Comparison of ENCODE assay signal across 17 cellular contexts in the genomic region with DNA sequence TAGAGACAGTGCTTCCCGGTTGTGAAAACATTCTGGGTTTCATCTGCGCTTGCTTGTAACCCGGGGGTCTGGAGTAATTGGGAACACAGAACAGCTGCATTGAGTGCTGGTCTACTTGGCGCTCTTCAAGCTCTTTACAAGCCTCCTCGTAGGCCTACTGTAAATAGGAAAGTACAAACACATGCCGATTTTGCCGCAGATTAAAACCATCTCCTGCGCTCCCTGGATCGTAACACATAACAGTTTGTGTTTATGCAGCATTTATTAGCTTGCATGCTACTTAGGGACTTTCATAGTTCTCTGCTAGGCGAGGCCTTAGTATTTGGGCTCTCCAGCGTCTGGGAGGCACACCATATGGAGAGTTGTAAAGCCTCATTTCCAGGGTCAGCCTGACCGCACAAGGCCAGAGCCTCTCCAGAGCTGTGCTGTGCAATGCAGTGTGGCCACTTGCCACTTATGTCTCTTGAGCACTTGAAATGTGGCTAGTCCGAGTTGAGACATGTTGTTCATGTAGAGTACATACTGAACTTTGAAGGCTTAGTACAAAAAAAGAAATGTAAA.
DNase-seq lines count a peak whose midpoint lies in the region; ATAC-seq and TF ChIP-seq lines count a peak whose summit lies in the region.
"Had no signal": no experiment of that assay in that cellular context is flagged by ENCODE, and none has a peak within 500 bp of the region (broad histone marks: within the 10 kb centered on the region; RNA-seq: fewer than 3 reads in every experiment).

No MANE protein-coding gene starts in this region.

- H3K9me3 ChIP-seq in heart left ventricle = no peaks in the 10 kb centered on the region
- no peaks in the 10 kb centered on the region for H3K9me3 ChIP-seq in right atrium auricular region
- no peaks in the 10 kb centered on the region for H3K9me3 ChIP-seq in fibroblast of lung (ENCODE audit: control insufficient read depth, insufficient read depth, low read depth, low read length)
- H3K9me3 ChIP-seq in prostate gland = no peaks in the 10 kb centered on the region
- H3K9me3 ChIP-seq in uterus = no peaks in the 10 kb centered on the region
- H3K9me3 ChIP-seq: A549, ovary had no signal

- intact Hi-C loops in heart left ventricle (cut with DNase I) = loop anchor here in 3 of 10 donors (5.0 to 10.0 kb wide), 2 partner anchors 48 to 51 kb away; no protein-coding TSS in a partner anchor
- intact Hi-C loops in prostate gland (cut with DNase I) = no loop called here
- intact Hi-C loops in uterus (cut with DNase I; ENCODE audit: low total_unique reads) = no loop called here
- intact Hi-C loops in CD14-positive monocyte (cut with micrococcal nuclease) = no loop called here

- H3K79me2 ChIP-seq in fibroblast of lung (ENCODE audit: control insufficient read depth, insufficient read depth, low read length) = no peaks in the 10 kb centered on the region

- no peaks in the 10 kb centered on the region for H3K9me3 Mint-ChIP-seq in CD14-positive monocyte
- H3K9me3 Mint-ChIP-seq: activated T-cell treated with anti-CD3 and anti-CD28 coated beads, Interleukin-2, amount 50 U/mL, for 72 hours; CD8-positive, alpha-beta memory T cell had no signal

- TF ChIP-seq CTCF in heart left ventricle (IDR thresholded peaks at IDR 0.05) (no peak), right atrium auricular region (IDR thresholded peaks at IDR 0.05) (no peak), fibroblast of lung (conservative IDR thresholded peaks at IDR 0.05 in 1 of 2, IDR thresholded peaks at IDR 0.05 in 1 of 2; ENCODE audit: low read depth in 1 of 2, low read length in 2 of 2) (no peak), prostate gland (IDR thresholded peaks at IDR 0.05) (no peak), uterus (IDR thresholded peaks at IDR 0.05) (no peak), CD14-positive monocyte (IDR thresholded peaks at IDR 0.05) (no peak)

- peaks cover 0 to 1% (median 0%) of the 10 kb centered on the region in 3 donors for H3K27me3 Mint-ChIP-seq in CD14-positive monocyte (ENCODE audit: low read depth in 3 of 3)
- H3K27me3 Mint-ChIP-seq: T-helper 17 cell had no signal

- H3K4me3 Mint-ChIP-seq in CD14-positive monocyte = no peak overlapping the region
- H3K4me3 Mint-ChIP-seq: activated T-cell treated with anti-CD3 and anti-CD28 coated beads, Interleukin-2, amount 50 U/mL, for 72 hours; CD8-positive, alpha-beta memory T cell; T-helper 17 cell had no signal

- H3K27me3 ChIP-seq in heart left ventricle (no peaks in the 10 kb centered on the region), right atrium auricular region (no peaks in the 10 kb centered on the region), fibroblast of lung (ENCODE audit: control insufficient read depth, insufficient read depth, low read length) (no peaks in the 10 kb centered on the region), prostate gland (replicated peaks; ENCODE audit: insufficient read depth) (no peaks in the 10 kb centered on the region), uterus (no peaks in the 10 kb centered on the region)
- H3K27me3 ChIP-seq: ovary had no signal

- no peaks in the 10 kb centered on the region for H4K20me1 ChIP-seq in fibroblast of lung (ENCODE audit: control insufficient read depth, extremely low read depth, insufficient read depth, low read length)

- H3K4me3 ChIP-seq in heart left ventricle (no peak overlapping the region), right atrium auricular region (no peak overlapping the region), fibroblast of lung (replicated peaks in 1 of 4; ENCODE audit: control extremely low read depth in 1 of 4, insufficient read depth in 1 of 4, low read depth in 3 of 4, low read length in 4 of 4) (no peak overlapping the region), prostate gland (no peak overlapping the region), uterus (no peak overlapping the region)
- H3K4me3 ChIP-seq: A549, coronary artery, ovary had no signal

- H3K4me2 ChIP-seq in fibroblast of lung (ENCODE audit: extremely low read depth, insufficient read depth, low read length) = no peak overlapping the region
- H3K4me2 ChIP-seq: A549 had no signal

- H3K4me1 Mint-ChIP-seq in CD14-positive monocyte = peaks cover 26% of the 10 kb centered on the region
- H3K4me1 Mint-ChIP-seq: T-helper 17 cell had no signal

- no peaks in the 10 kb centered on the region for H3K36me3 Mint-ChIP-seq in CD14-positive monocyte
- H3K36me3 Mint-ChIP-seq: CD8-positive, alpha-beta memory T cell had no signal

- H3K4me1 ChIP-seq in heart left ventricle (peaks cover 6 to 93% (median 69%) of the 10 kb centered on the region in 12 donors), right atrium auricular region (peaks cover 0 to 88% of the 10 kb centered on the region in 2 donors), fibroblast of lung (ENCODE audit: control insufficient read depth, extremely low read depth, insufficient read depth, low read length) (no peaks in the 10 kb centered on the region), prostate gland (replicated peaks) (peaks cover 18% of the 10 kb centered on the region), uterus (peaks cover 7 to 14% of the 10 kb centered on the region in 2 donors)
- H3K4me1 ChIP-seq: A549 had no signal

- H3K9ac ChIP-seq in fibroblast of lung (ENCODE audit: insufficient read depth, low read length) = no peak overlapping the region

- H3K27ac Mint-ChIP-seq in CD14-positive monocyte = no peak overlapping the region
- H3K27ac Mint-ChIP-seq: activated T-cell treated with anti-CD3 and anti-CD28 coated beads, Interleukin-2, amount 50 U/mL, for 72 hours; CD8-positive, alpha-beta memory T cell; T-helper 17 cell had no signal

- ATAC-seq in heart left ventricle = no peak
- ATAC-seq in GM18502 (IDR thresholded peaks at IDR 0.05; ENCODE audit: poor library complexity, unreplicated experiment) = no peak
- ATAC-seq: A549; activated T-cell treated with anti-CD3 and anti-CD28 coated beads, Interleukin-2, amount 50 U/mL, for 72 hours; T-helper 17 cell had no signal

- 80 to 89% (median 81%) methylated on average over 13 of the region's 13 CpGs for WGBS in heart left ventricle, 4 donors
- 11% methylated on average over 13 of the region's 13 CpGs for WGBS in prostate gland

- no peak for DNase-seq in heart left ventricle
- DNase-seq in right atrium auricular region (ENCODE audit: low spot score) = no peak
- DNase-seq in fibroblast of lung (ENCODE audit: low read depth in 2 of 2) = peak in 1 of 2 donors; percentile 84
- DNase-seq in prostate gland (ENCODE audit: low spot score) = peak; percentile 71
- peak; percentile 60 to 74 for DNase-seq in uterus
- no peak for DNase-seq in stimulated activated CD4-positive, alpha-beta T cell treated with anti-CD3 and anti-CD28 coated beads, Interleukin-1b, Interleukin-23, amount 100 ng/mL, for 48 hours
- DNase-seq in CD14-positive monocyte (ENCODE audit: low spot score) = no peak
- DNase-seq: activated CD4-positive, alpha-beta T cell treated with anti-CD3 and anti-CD28 coated beads for 1 hour; activated T-cell treated with anti-CD3 and anti-CD28 coated beads, Interleukin-2, amount 50 U/mL, for 72 hours; CD8-positive, alpha-beta memory T cell; NCI-H187; NCI-H774; ovary; T-helper 17 cell had no signal

- H2AFZ ChIP-seq in fibroblast of lung (ENCODE audit: low read length) = peak overlapping the region; percentile 50

- TF ChIP-seq POLR2A in heart left ventricle (IDR thresholded peaks at IDR 0.05) (no peak), prostate gland (IDR thresholded peaks at IDR 0.05) (no peak), uterus (IDR thresholded peaks at IDR 0.05) (no peak)

- H3K27ac ChIP-seq in heart left ventricle (peak overlapping the region; percentile 63 to 93 (median 84)), right atrium auricular region (peak overlapping the region in 1 of 2 donors; percentile 65), fibroblast of lung (ENCODE audit: insufficient read depth, low read length) (no peak overlapping the region), prostate gland (peak overlapping the region; percentile 72 to 73), uterus (peak overlapping the region; percentile 85 to 87)
- H3K27ac ChIP-seq: A549 had no signal

- H3K36me3 ChIP-seq in heart left ventricle (no peaks in the 10 kb centered on the region), right atrium auricular region (no peaks in the 10 kb centered on the region), fibroblast of lung (ENCODE audit: control insufficient read depth, insufficient read depth, low read length) (no peaks in the 10 kb centered on the region), prostate gland (no peaks in the 10 kb centered on the region), uterus (no peaks in the 10 kb centered on the region)
- H3K36me3 ChIP-seq: ovary had no signal

Comparison
In these comparisons a context has a peak if more than half of its experiments do, and no peak if none do; other contexts are left out.
1. DNase-seq: peak in prostate gland (single experiment) and uterus (2 of 2); none in heart left ventricle (0 of 5), right atrium auricular region (single experiment), stimulated activated CD4-positive, alpha-beta T cell treated with anti-CD3 and anti-CD28 coated beads, Interleukin-1b, Interleukin-23, amount 100 ng/mL, for 48 hours (single experiment) and CD14-positive monocyte (single experiment).